10 cellular contexts compared by ENCODE assay signal in the genomic region with DNA sequence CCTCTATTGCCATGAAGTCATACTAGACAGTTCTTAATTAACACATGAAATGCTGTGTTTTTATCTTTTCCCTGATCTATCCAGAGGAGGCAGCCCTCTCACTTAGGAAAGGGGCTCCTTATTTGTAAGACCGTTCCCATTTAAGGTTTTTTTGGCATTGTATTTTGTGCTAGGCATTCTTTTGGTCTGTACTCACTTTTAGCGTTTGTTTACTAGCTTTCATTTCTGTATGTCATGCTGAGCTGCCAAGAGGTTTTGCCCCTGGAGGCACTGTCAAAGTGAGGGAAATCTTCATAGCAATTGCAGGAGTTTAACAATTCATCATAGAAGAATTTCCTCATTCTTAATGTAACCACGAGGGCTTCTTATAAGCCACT. TPM values are rescaled to one million over a fixed set of nuclear protein-coding genes. Genes with fewer than 3 reads are reported as not detected.
DNase-seq lines count a peak whose midpoint lies in the region; ATAC-seq and TF ChIP-seq lines count a peak whose summit lies in the region.
"Had no signal": no experiment of that assay in that cellular context is flagged by ENCODE, and none has a peak within 500 bp of the region (broad histone marks: within the 10 kb centered on the region; RNA-seq: fewer than 3 reads in every experiment).

No MANE protein-coding gene starts in this region.

- peak overlapping the region; percentile 19 for H3K27ac ChIP-seq in temporal lobe (ENCODE audit: low read depth, low read length)
- H3K27ac ChIP-seq in Peyer's patch: no peak overlapping the region
- H3K27ac ChIP-seq: VCaP had no signal

- peaks cover 0 to 64% (median 0%) of the 10 kb centered on the region in 3 donors for H3K36me3 ChIP-seq in Peyer's patch

- H3K4me3 Mint-ChIP-seq in activated T-helper 2 cell treated with anti-CD3 and anti-CD28 coated beads, Interferon-gamma antibody, Interleukin-2, Interleukin-4, amounts not matched to agents 10 μg/mL and 5 μg/mL and 100 μg/mL, durations not matched to agents 14 hours and 24 hours and 36 hours (ENCODE audit: low read depth): no peak overlapping the region
- H3K4me3 Mint-ChIP-seq in activated CD4-positive, alpha-beta memory T cell treated with anti-CD3 and anti-CD28 coated beads, Interleukin-2, amount 10 ng/mL, durations not matched to agents 7 days and 5 days: no peak overlapping the region
- H3K4me3 Mint-ChIP-seq: natural killer cell had no signal

- DNase-seq in GM04504 (ENCODE audit: low read depth) (peak; percentile 60), foreskin fibroblast (peak; percentile 41 to 66), Peyer's patch (no peak), SK-N-DZ (ENCODE audit: low spot score) (no peak)
- no peak for DNase-seq in activated T-helper 2 cell treated with anti-CD3 and anti-CD28 coated beads, Interferon-gamma antibody, Interleukin-2, Interleukin-4, amounts not matched to agents 10 μg/mL and 5 μg/mL and 100 μg/mL, durations not matched to agents 14 hours and 24 hours and 36 hours (ENCODE audit: low spot score)
- DNase-seq in activated CD4-positive, alpha-beta memory T cell treated with anti-CD3 and anti-CD28 coated beads, Interleukin-2, amount 10 ng/mL, durations not matched to agents 7 days and 5 days: no peak
- DNase-seq: natural killer cell had no signal

- TF ChIP-seq POLR2A in Peyer's patch (IDR thresholded peaks at IDR 0.05): no peak

- peaks cover 85% of the 10 kb centered on the region for H3K36me3 Mint-ChIP-seq in activated T-helper 2 cell treated with anti-CD3 and anti-CD28 coated beads, Interferon-gamma antibody, Interleukin-2, Interleukin-4, amounts not matched to agents 10 μg/mL and 5 μg/mL and 100 μg/mL, durations not matched to agents 14 hours and 24 hours and 36 hours (ENCODE audit: low read depth)
- H3K36me3 Mint-ChIP-seq in activated CD4-positive, alpha-beta memory T cell treated with anti-CD3 and anti-CD28 coated beads, Interleukin-2, amount 10 ng/mL, durations not matched to agents 7 days and 5 days (ENCODE audit: low read depth): peaks cover 52% of the 10 kb centered on the region

- H3K27me3 ChIP-seq in Peyer's patch: no peaks in the 10 kb centered on the region

- H3K4me1 ChIP-seq in Peyer's patch: no peaks in the 10 kb centered on the region

- ATAC-seq in GM19455 (IDR thresholded peaks at IDR 0.05; ENCODE audit: unreplicated experiment): no peak
- ATAC-seq: natural killer cell had no signal

- POLR2A ChIA-PET in activated CD4-positive, alpha-beta memory T cell treated with anti-CD3 and anti-CD28 coated beads, Interleukin-2, amount 10 ng/mL, durations not matched to agents 7 days and 5 days (lab: Charles Lee): no interaction called here

- H3K9me3 ChIP-seq in Peyer's patch: no peaks in the 10 kb centered on the region

- CTCF ChIA-PET in activated CD4-positive, alpha-beta memory T cell treated with anti-CD3 and anti-CD28 coated beads, Interleukin-2, amount 10 ng/mL, durations not matched to agents 7 days and 5 days (lab: Charles Lee): no interaction called here

- peaks cover 5% of the 10 kb centered on the region for H3K9me3 Mint-ChIP-seq in activated T-helper 2 cell treated with anti-CD3 and anti-CD28 coated beads, Interferon-gamma antibody, Interleukin-2, Interleukin-4, amounts not matched to agents 10 μg/mL and 5 μg/mL and 100 μg/mL, durations not matched to agents 14 hours and 24 hours and 36 hours
- no peaks in the 10 kb centered on the region for H3K9me3 Mint-ChIP-seq in activated CD4-positive, alpha-beta memory T cell treated with anti-CD3 and anti-CD28 coated beads, Interleukin-2, amount 10 ng/mL, durations not matched to agents 7 days and 5 days
- H3K9me3 Mint-ChIP-seq: natural killer cell had no signal

- H3K4me1 Mint-ChIP-seq in activated T-helper 2 cell treated with anti-CD3 and anti-CD28 coated beads, Interferon-gamma antibody, Interleukin-2, Interleukin-4, amounts not matched to agents 10 μg/mL and 5 μg/mL and 100 μg/mL, durations not matched to agents 14 hours and 24 hours and 36 hours (ENCODE audit: low read depth): peaks cover 13% of the 10 kb centered on the region
- H3K4me1 Mint-ChIP-seq in activated CD4-positive, alpha-beta memory T cell treated with anti-CD3 and anti-CD28 coated beads, Interleukin-2, amount 10 ng/mL, durations not matched to agents 7 days and 5 days: peaks cover 4% of the 10 kb centered on the region

- H3K27ac Mint-ChIP-seq in activated T-helper 2 cell treated with anti-CD3 and anti-CD28 coated beads, Interferon-gamma antibody, Interleukin-2, Interleukin-4, amounts not matched to agents 10 μg/mL and 5 μg/mL and 100 μg/mL, durations not matched to agents 14 hours and 24 hours and 36 hours: peak overlapping the region; percentile 28
- no peak overlapping the region for H3K27ac Mint-ChIP-seq in activated CD4-positive, alpha-beta memory T cell treated with anti-CD3 and anti-CD28 coated beads, Interleukin-2, amount 10 ng/mL, durations not matched to agents 7 days and 5 days
- H3K27ac Mint-ChIP-seq: natural killer cell had no signal

- intact Hi-C loops in activated T-helper 2 cell treated with anti-CD3 and anti-CD28 coated beads, Interferon-gamma antibody, Interleukin-2, Interleukin-4, amounts not matched to agents 10 μg/mL and 5 μg/mL and 100 μg/mL, durations not matched to agents 14 hours and 24 hours and 36 hours (cut with micrococcal nuclease): no loop called here

- no peaks in the 10 kb centered on the region for H3K27me3 Mint-ChIP-seq in activated T-helper 2 cell treated with anti-CD3 and anti-CD28 coated beads, Interferon-gamma antibody, Interleukin-2, Interleukin-4, amounts not matched to agents 10 μg/mL and 5 μg/mL and 100 μg/mL, durations not matched to agents 14 hours and 24 hours and 36 hours (ENCODE audit: low read depth)
- no peaks in the 10 kb centered on the region for H3K27me3 Mint-ChIP-seq in activated CD4-positive, alpha-beta memory T cell treated with anti-CD3 and anti-CD28 coated beads, Interleukin-2, amount 10 ng/mL, durations not matched to agents 7 days and 5 days

- H3K4me3 ChIP-seq in foreskin fibroblast (ENCODE audit: low read depth in 1 of 2, low read length in 2 of 2) (no peak overlapping the region), Peyer's patch (no peak overlapping the region)

- no peak for TF ChIP-seq CTCF in foreskin fibroblast (IDR thresholded peaks at IDR 0.05; ENCODE audit: low read depth, low read length)
- no peak for TF ChIP-seq CTCF in Peyer's patch (IDR thresholded peaks at IDR 0.05)

RNA-seq across cellular contexts. Expression of a gene that starts 59.5 kb away (rescaled TPM):
- total RNA-seq in activated T-helper 2 cell treated with anti-CD3 and anti-CD28 coated beads, Interferon-gamma antibody, Interleukin-2, Interleukin-4, amounts not matched to agents 10 μg/mL and 5 μg/mL and 100 μg/mL, durations not matched to agents 14 hours and 24 hours and 36 hours: 59.2 and 62.2 TPM in 2 replicates
- total RNA-seq in temporal lobe: 22.4 TPM
- total RNA-seq in activated CD4-positive, alpha-beta memory T cell treated with anti-CD3 and anti-CD28 coated beads, Interleukin-2, amount 10 ng/mL, durations not matched to agents 7 days and 5 days: 10 to 100 TPM; 43.9 to 46.4 TPM
- 10 to 100 TPM in 3 of 4 donors, 1 to 10 TPM in 1; 9.6 to 33.0 (median 24.8) TPM for total RNA-seq in Peyer's patch
- 19.9 and 23.3 TPM in 2 replicates for polyA plus RNA-seq in SK-N-DZ (2014; cell fraction: cytosol; rRNA removed)
- 20.1 and 25.5 TPM in 2 replicates for polyA plus RNA-seq in SK-N-DZ (2014; cell fraction: nucleus; rRNA removed)

Comparison
In these comparisons a context has a peak if more than half of its experiments do, and no peak if none do; other contexts are left out.
1. DNase-seq: peak in GM04504 (single experiment) and foreskin fibroblast (2 of 2); none in activated T-helper 2 cell treated with anti-CD3 and anti-CD28 coated beads, Interferon-gamma antibody, Interleukin-2, Interleukin-4, amounts not matched to agents 10 μg/mL and 5 μg/mL and 100 μg/mL, durations not matched to agents 14 hours and 24 hours and 36 hours (single experiment), activated CD4-positive, alpha-beta memory T cell treated with anti-CD3 and anti-CD28 coated beads, Interleukin-2, amount 10 ng/mL, durations not matched to agents 7 days and 5 days (single experiment), Peyer's patch (0 of 3) and SK-N-DZ (single experiment).